14 cellular contexts compared by ENCODE assay signal in the genomic region with DNA sequence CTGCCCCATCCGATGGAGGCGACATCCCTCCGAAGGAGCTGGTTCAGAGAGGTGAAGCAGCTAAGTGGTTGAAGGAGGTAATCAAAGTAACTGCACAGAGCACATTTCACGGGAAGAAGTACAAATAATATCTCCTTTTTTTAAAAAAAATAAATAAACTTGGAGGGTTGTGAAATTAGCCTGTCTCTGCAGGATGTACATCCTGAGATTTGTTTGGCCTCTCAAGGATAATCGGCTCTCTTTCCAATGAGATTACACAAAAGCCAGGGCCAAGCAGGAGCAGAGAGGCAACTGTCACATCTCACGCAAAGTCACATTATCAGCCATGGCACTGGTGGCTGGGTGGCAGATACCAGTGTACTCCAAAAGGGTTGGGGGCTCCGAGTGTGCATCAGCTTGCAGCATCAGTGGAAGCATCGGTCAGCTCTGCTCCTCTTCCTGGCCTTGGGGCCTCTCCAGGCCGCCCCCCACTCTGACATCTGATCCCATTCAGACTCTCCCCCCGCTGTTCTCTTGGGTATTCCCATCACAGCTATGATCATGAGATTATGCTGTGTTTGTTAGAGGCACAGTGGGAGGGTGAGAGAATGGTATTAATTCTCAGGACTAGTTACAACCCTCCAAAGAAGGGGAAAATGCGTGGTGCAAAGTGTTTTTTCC.
"Had no signal": no experiment of that assay in that cellular context is flagged by ENCODE, and none has a peak within 500 bp of the region (broad histone marks: within the 10 kb centered on the region; RNA-seq: fewer than 3 reads in every experiment).

No MANE protein-coding gene starts in this region.

- H3K4me3 ChIP-seq: left lung, ovary, tibial artery, vagina had no signal

- H3K27ac ChIP-seq: left lung, ovary, tibial artery, vagina had no signal

- H3K36me3 ChIP-seq: left lung, ovary, tibial artery, vagina had no signal

- H3K27me3 Mint-ChIP-seq: activated naive CD8-positive, alpha-beta T cell treated with anti-CD3 and anti-CD28 coated beads for 36 hours; memory B cell had no signal

- H3K9me3 Mint-ChIP-seq: activated naive CD8-positive, alpha-beta T cell treated with anti-CD3 and anti-CD28 coated beads for 36 hours; activated T-cell treated with anti-CD3 and anti-CD28 coated beads, Interleukin-2, amount 50 U/mL, for 4 hours; memory B cell; T-helper 2 cell treated with Interferon-gamma antibody and Interleukin-4, amounts not matched to agents 5 μg/mL and 100 μg/mL, for 36 hours had no signal

- H3K9me3 ChIP-seq: left lung, ovary, tibial artery, vagina had no signal

- ATAC-seq: activated T-cell treated with anti-CD3 and anti-CD28 coated beads, Interleukin-2, amount 50 U/mL, for 4 hours; left lung had no signal

- H3K36me3 Mint-ChIP-seq: activated naive CD8-positive, alpha-beta T cell treated with anti-CD3 and anti-CD28 coated beads for 36 hours; memory B cell had no signal

- H3K27ac Mint-ChIP-seq: activated naive CD8-positive, alpha-beta T cell treated with anti-CD3 and anti-CD28 coated beads for 36 hours; memory B cell; T-helper 2 cell treated with Interferon-gamma antibody and Interleukin-4, amounts not matched to agents 5 μg/mL and 100 μg/mL, for 36 hours had no signal

- H3K4me3 Mint-ChIP-seq: activated naive CD8-positive, alpha-beta T cell treated with anti-CD3 and anti-CD28 coated beads for 36 hours; activated T-cell treated with anti-CD3 and anti-CD28 coated beads, Interleukin-2, amount 50 U/mL, for 4 hours; memory B cell; T-helper 2 cell treated with Interferon-gamma antibody and Interleukin-4, amounts not matched to agents 5 μg/mL and 100 μg/mL, for 36 hours had no signal

- H3K27me3 ChIP-seq: left lung, ovary, tibial artery, vagina had no signal

- DNase-seq: activated CD4-positive, alpha-beta T cell treated with anti-CD3 and anti-CD28 coated beads, Interleukin-2, amount 50 U/mL, for 4 hours; activated CD4-positive, CD25-positive, alpha-beta regulatory T cell treated with anti-CD3 and anti-CD28 coated beads, Interleukin-2, amount 50 U/mL, for 72 hours; activated gamma-delta T cell; activated naive CD8-positive, alpha-beta T cell treated with anti-CD3 and anti-CD28 coated beads for 36 hours; activated T-cell treated with anti-CD3 and anti-CD28 coated beads, Interleukin-2, amount 50 U/mL, for 4 hours; effector CD4-positive, alpha-beta T cell; foreskin melanocyte; left lung; ovary; stimulated activated CD4-positive, alpha-beta T cell treated with anti-CD3 and anti-CD28 coated beads, Interleukin-4, amount 100 ng/mL, for 4 hours; tibial artery had no signal
